ENCODE assay signal across 9 cellular contexts in the genomic region with DNA sequence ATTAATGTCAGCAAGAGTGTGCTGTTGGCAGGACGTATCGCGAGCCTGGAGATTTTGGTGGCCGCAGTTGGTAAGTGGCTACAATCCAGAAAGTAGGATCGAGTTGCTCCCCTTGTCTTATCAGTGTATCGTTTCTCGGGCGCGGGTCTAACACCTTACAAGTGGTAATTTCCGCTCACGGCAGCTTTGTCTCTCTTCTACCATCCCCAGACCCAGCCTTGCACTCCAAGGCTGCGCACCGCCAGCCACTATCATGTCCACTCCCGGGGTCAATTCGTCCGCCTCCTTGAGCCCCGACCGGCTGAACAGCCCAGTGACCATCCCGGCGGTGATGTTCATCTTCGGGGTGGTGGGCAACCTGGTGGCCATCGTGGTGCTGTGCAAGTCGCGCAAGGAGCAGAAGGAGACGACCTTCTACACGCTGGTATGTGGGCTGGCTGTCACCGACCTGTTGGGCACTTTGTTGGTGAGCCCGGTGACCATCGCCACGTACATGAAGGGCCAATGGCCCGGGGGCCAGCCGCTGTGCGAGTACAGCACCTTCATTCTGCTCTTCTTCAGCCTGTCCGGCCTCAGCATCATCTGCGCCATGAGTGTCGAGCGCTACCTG. TPM values are rescaled to one million over a fixed set of nuclear protein-coding genes. Genes with fewer than 3 reads are reported as not detected.
DNase-seq lines count a peak whose midpoint lies in the region; ATAC-seq, FAIRE-seq and TF ChIP-seq lines count a peak whose summit lies in the region.
"Had no signal": no experiment of that assay in that cellular context is flagged by ENCODE, and none has a peak within 500 bp of the region (broad histone marks: within the 10 kb centered on the region; RNA-seq: fewer than 3 reads in every experiment).

No MANE protein-coding gene starts in this region.

- H3K4me3 ChIP-seq in GM06990 (replicated peaks; ENCODE audit: low read depth, low read length) (peak overlapping the region; percentile 71), Panc1 (ENCODE audit: low read depth in 2 of 2, low read length in 2 of 2) (peak overlapping the region; percentile 72 to 92), kidney (ENCODE audit: low read length in 2 of 2) (peak overlapping the region; percentile 59 to 83)

- POLR2A ChIA-PET in Panc1 (lab: Charles Lee) = no interaction called here

- in situ Hi-C loops in Panc1 (cut with HindIII; ENCODE audit: low pct_unique_long_range_greater_than_20kb, low sequenced_read_pairs) = no loop called here

- TF ChIP-seq CTCF in GM06990 (IDR thresholded peaks at IDR 0.05; ENCODE audit: insufficient read depth, low read length, poor library complexity, severe bottlenecking) = no peak
- peak; percentile 62 for TF ChIP-seq CTCF in Panc1 (IDR thresholded peaks at IDR 0.05)
- TF ChIP-seq CTCF in brain (conservative IDR thresholded peaks at IDR 0.05) = no peak
- TF ChIP-seq CTCF in kidney (IDR thresholded peaks at IDR 0.05; ENCODE audit: borderline replicate concordance, extremely low read depth, insufficient read depth) = no peak

- CTCF ChIA-PET in Panc1 (lab: Charles Lee) = interaction anchor here (0.6 kb wide), 1 partner anchor 71 kb away, joined by 3 read pairs; no protein-coding TSS in a partner anchor

- DNase-seq in GM06990 (ENCODE audit: extremely low read depth, insufficient read length) = peak; percentile 26
- DNase-seq in Panc1 (ENCODE audit: low read depth, low spot score) = no peak
- peak; percentile 75 for DNase-seq in kidney
- DNase-seq in stimulated activated CD8-positive, alpha-beta memory T cell treated with anti-CD3 and anti-CD28 coated beads, Interleukin-4, amount 100 ng/mL, for 48 hours = peak; percentile 66
- no peak for DNase-seq in head of caudate nucleus
- no peak for DNase-seq in NCI-H146 treated with DMSO at 0.1 percent for 48 hours (lab: John Stamatoyannopoulos, UW; ENCODE audit: unreplicated experiment)

- H3K36me3 ChIP-seq in GM06990 (ENCODE audit: control insufficient read depth, insufficient read depth, low read length) = no peaks in the 10 kb centered on the region
- H3K36me3 ChIP-seq in Panc1 (ENCODE audit: control insufficient read depth, insufficient read depth, low read length) = no peaks in the 10 kb centered on the region; the same call in 1 of the 2 replicates
- H3K36me3 ChIP-seq in kidney (ENCODE audit: control insufficient read depth in 1 of 2, insufficient read depth in 2 of 2, low read length in 2 of 2) = no peaks in the 10 kb centered on the region

- no peak for FAIRE-seq in kidney (lab: Jason Lieb, UNC)
- FAIRE-seq: K562 had no signal

- H3K9me3 ChIP-seq in Panc1 (ENCODE audit: control insufficient read depth, insufficient read depth, low read depth, low read length) (no peaks in the 10 kb centered on the region), kidney (ENCODE audit: control insufficient read depth in 1 of 2, low read length in 2 of 2) (no peaks in the 10 kb centered on the region)

- peak overlapping the region in 1 of 5 experiments; percentile 10 for H3K27ac Mint-ChIP-seq in brain

- ATAC-seq in Panc1 = peak; percentile 14
- no peak for ATAC-seq in HG03045 (IDR thresholded peaks at IDR 0.05; ENCODE audit: unreplicated experiment)
- ATAC-seq: K562 had no signal

- H3K4me1 ChIP-seq in Panc1 (ENCODE audit: control insufficient read depth, insufficient read depth, low read length) (peaks cover 47% of the 10 kb centered on the region), kidney (ENCODE audit: control insufficient read depth in 1 of 2, insufficient read depth in 1 of 2, low read depth in 1 of 2, low read length in 2 of 2) (peaks cover 0 to 11% of the 10 kb centered on the region in 2 donors)

- H3K27me3 Mint-ChIP-seq in brain = peaks cover 93% of the 10 kb centered on the region

- H3K36me3 Mint-ChIP-seq in brain = no peaks in the 10 kb centered on the region

- peak overlapping the region; percentile 83 to 95 (median 90) for H3K4me3 Mint-ChIP-seq in brain

- H3K27me3 ChIP-seq in GM06990 (replicated peaks; ENCODE audit: control insufficient read depth, insufficient read depth, low read length) (no peaks in the 10 kb centered on the region), Panc1 (ENCODE audit: control insufficient read depth, insufficient read depth, low read length) (no peaks in the 10 kb centered on the region)

- intact Hi-C loops in Panc1 (cut with micrococcal nuclease; ENCODE audit: unreplicated experiment) = loop anchor here (10.0 kb wide), 1 partner anchor 516 kb away; no protein-coding TSS in a partner anchor
- intact Hi-C loops in kidney (cut with DNase I) = no loop called here
- intact Hi-C loops in head of caudate nucleus (cut with DNase I) = no loop called here

- peaks cover 58% of the 10 kb centered on the region for H3K4me1 Mint-ChIP-seq in brain

- H3K9ac ChIP-seq in kidney (ENCODE audit: low read length in 2 of 2) = peak overlapping the region; percentile 62 to 68

- peaks cover 0 to 7% (median 0%) of the 10 kb centered on the region in 5 experiments for H3K9me3 Mint-ChIP-seq in brain

- no TSS peak for BruUV-seq in Panc1 (replicated peaks; lab: Mats Ljungman, UMichigan)

- H3K27ac ChIP-seq in Panc1 (ENCODE audit: low read length) (peak overlapping the region; percentile 91), kidney (ENCODE audit: low read depth in 2 of 2, low read length in 2 of 2) (peak overlapping the region; percentile 68 to 81)

RNA-seq across cellular contexts. Expression of gene PTGER4, which starts 1.1 kb away (rescaled TPM):
- total RNA-seq in Panc1 (2021; ENCODE audit: unreplicated experiment) = 20.0 TPM
- polyA plus RNA-seq in Panc1 (2012; ENCODE audit: insufficient read length) = 26.9 TPM
- 1.1 TPM for polyA plus RNA-seq in brain (ENCODE audit: insufficient read depth, low read depth, low replicate concordance)
- total RNA-seq in kidney = 17.2 TPM
- 8.5 TPM for polyA plus RNA-seq in kidney (ENCODE audit: insufficient read depth, low read depth, low replicate concordance)
- polyA plus RNA-seq: K562 had no signal

Comparison
In these comparisons a context has a peak if more than half of its experiments do, and no peak if none do; other contexts are left out.
1. DNase-seq: peak in GM06990 (single experiment), kidney (single experiment) and stimulated activated CD8-positive, alpha-beta memory T cell treated with anti-CD3 and anti-CD28 coated beads, Interleukin-4, amount 100 ng/mL, for 48 hours (single experiment); none in Panc1 (single experiment), head of caudate nucleus (0 of 42) and NCI-H146 treated with DMSO at 0.1 percent for 48 hours (single experiment).
2. Peak in every context shown above with its lines, with median percentiles within 50 percentile points of each other: H3K4me3 ChIP-seq.